ENCODE assay signal across 20 cellular contexts in the genomic region with DNA sequence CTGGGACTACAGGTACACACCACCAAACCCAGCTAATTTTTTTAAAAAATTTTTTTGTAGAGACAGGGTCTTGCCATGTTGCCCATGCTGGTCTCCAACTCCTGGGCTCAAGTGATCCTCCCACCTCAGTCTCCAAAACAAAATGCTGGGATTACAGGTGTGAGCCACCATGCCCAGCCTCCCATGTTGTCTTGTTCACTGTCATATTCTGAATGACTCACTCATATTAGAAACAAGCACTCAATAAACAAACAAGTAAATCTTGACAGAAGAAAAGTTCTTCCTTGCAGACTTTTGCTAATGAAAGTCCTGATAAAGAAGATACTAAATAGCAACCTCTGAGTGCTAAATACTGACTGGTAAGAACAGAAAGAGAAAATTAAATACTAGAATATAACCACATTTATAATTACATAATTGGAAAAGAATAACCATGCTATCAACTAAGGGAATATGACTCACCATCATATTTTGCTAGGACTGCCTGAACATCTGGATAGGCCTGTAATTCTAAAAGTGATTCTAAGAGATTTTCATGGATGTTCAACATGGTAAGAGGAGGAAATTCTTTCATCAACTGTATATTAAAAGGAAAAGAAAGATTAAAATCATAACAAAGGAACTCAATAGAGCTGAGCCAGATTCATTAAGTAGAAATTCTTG. TPM values are rescaled to one million over a fixed set of nuclear protein-coding genes. Genes with fewer than 3 reads are reported as not detected.
DNase-seq lines count a peak whose midpoint lies in the region; ATAC-seq, FAIRE-seq and TF ChIP-seq lines count a peak whose summit lies in the region.
"Had no signal": no experiment of that assay in that cellular context is flagged by ENCODE, and none has a peak within 500 bp of the region (broad histone marks: within the 10 kb centered on the region; RNA-seq: fewer than 3 reads in every experiment).

No MANE protein-coding gene starts in this region.

- no peaks in the 10 kb centered on the region for H3K27me3 ChIP-seq in K562 (ENCODE audit: control insufficient read depth in 2 of 2, insufficient read depth in 2 of 2, low read length in 2 of 2)
- no peaks in the 10 kb centered on the region for H3K27me3 ChIP-seq in small intestine (ENCODE audit: control insufficient read depth in 2 of 2, insufficient read depth in 2 of 2, low read length in 2 of 2)
- H3K27me3 ChIP-seq in thyroid gland: no peaks in the 10 kb centered on the region
- H3K27me3 ChIP-seq: BLaER1 treated with 17β-estradiol and CSF1 and Interleukin-3, amounts not matched to agents 10 nM and 100 nM had no signal

- no peak overlapping the region for H3K4me2 ChIP-seq in K562 (ENCODE audit: insufficient read depth, low read length)
- H3K4me2 ChIP-seq: BLaER1 treated with 17β-estradiol and CSF1 and Interleukin-3, amounts not matched to agents 10 nM and 100 nM; GM23338 had no signal

- no peaks in the 10 kb centered on the region for H4K20me1 ChIP-seq in K562 (replicated peaks; ENCODE audit: control insufficient read depth, insufficient read depth, low read length)
- H4K20me1 ChIP-seq: BLaER1 treated with 17β-estradiol and CSF1 and Interleukin-3, amounts not matched to agents 10 nM and 100 nM had no signal

- H3K9ac ChIP-seq in K562 (ENCODE audit: insufficient read depth in 1 of 2, low read depth in 2 of 2, low read length in 2 of 2): no peak overlapping the region
- H3K9ac ChIP-seq: BLaER1 treated with 17β-estradiol and CSF1 and Interleukin-3, amounts not matched to agents 10 nM and 100 nM had no signal

- BruUV-seq in K562 (replicated peaks; lab: Mats Ljungman, UMichigan): no TSS peak

- TF ChIP-seq POLR2A in K562 (conservative IDR thresholded peaks at IDR 0.05) (no peak), thyroid gland (IDR thresholded peaks at IDR 0.05) (no peak)

- POLR2A ChIA-PET in HEK293 (lab: Yijun Ruan, JAX): no interaction called here
- POLR2A ChIA-PET in K562 (lab: Yijun Ruan, JAX): no interaction called here

- no peak for DNase-seq in K562 (ENCODE audit: extremely low read depth in 1 of 4, low spot score in 3 of 4)
- peak; percentile 31 for DNase-seq in fibroblast of mammary gland (ENCODE audit: low read depth)
- peak; percentile 28 for DNase-seq in small intestine
- no peak for DNase-seq in thyroid gland
- DNase-seq in superior temporal gyrus (ENCODE audit: extremely low spot score): no peak
- DNase-seq: DMS 273 treated with DMSO at 0.1 percent for 48 hours, EL, Kasumi-1, NCI-H1417 treated with DMSO at 0.1 percent for 48 hours, NCI-H2029, NCI-H2171 treated with DMSO at 0.1 percent for 48 hours, NCI-H774, SIG-M5 had no signal

- no peaks in the 10 kb centered on the region for H3K4me1 ChIP-seq in HEK293 (ENCODE audit: control insufficient read depth, insufficient read depth, low read length)
- peaks cover 0 to 8% of the 10 kb centered on the region in 2 experiments; a peak in 2 of 5 replicates for H3K4me1 ChIP-seq in K562 (replicated peaks in 1 of 2; ENCODE audit: control insufficient read depth in 2 of 2, insufficient read depth in 2 of 2, low read length in 2 of 2)
- no peaks in the 10 kb centered on the region for H3K4me1 ChIP-seq in small intestine (ENCODE audit: control insufficient read depth in 2 of 2, insufficient read depth in 1 of 2, low read depth in 1 of 2, low read length in 1 of 2)
- H3K4me1 ChIP-seq in thyroid gland: no peaks in the 10 kb centered on the region
- H3K4me1 ChIP-seq: BLaER1 treated with 17β-estradiol and CSF1 and Interleukin-3, amounts not matched to agents 10 nM and 100 nM had no signal

- in situ Hi-C loops in K562 (cut with MboI): no loop called here

- H3K9me3 ChIP-seq in HEK293 (ENCODE audit: control insufficient read depth, insufficient read depth, low read depth, low read length) (no peaks in the 10 kb centered on the region), K562 (replicated peaks; ENCODE audit: control insufficient read depth, insufficient read depth, low read depth, low read length) (no peaks in the 10 kb centered on the region), small intestine (ENCODE audit: control insufficient read depth, low read depth) (no peaks in the 10 kb centered on the region), thyroid gland (no peaks in the 10 kb centered on the region)
- H3K9me3 ChIP-seq: BLaER1 treated with 17β-estradiol and CSF1 and Interleukin-3, amounts not matched to agents 10 nM and 100 nM had no signal

- CTCF ChIA-PET in HEK293 (lab: Yijun Ruan, JAX) (no interaction called here), K562 (lab: Yijun Ruan, JAX; ENCODE audit: low intra/inter-chr PET ratio) (no interaction called here)

- H3K9me1 ChIP-seq in K562 (ENCODE audit: control insufficient read depth, insufficient read depth, low read length): no peaks in the 10 kb centered on the region

- H3K36me3 ChIP-seq in HEK293 (ENCODE audit: control insufficient read depth in 2 of 2, insufficient read depth in 1 of 2, low read length in 2 of 2) (peaks cover 13 to 34% of the 10 kb centered on the region in 2 experiments; a peak in 2 of 3 replicates), K562 (ENCODE audit: control insufficient read depth, insufficient read depth, low read length) (peaks cover 13% of the 10 kb centered on the region; the same call in 1 of the 3 replicates), small intestine (ENCODE audit: control insufficient read depth in 2 of 2, insufficient read depth in 2 of 2, low read length in 2 of 2) (peaks cover 0 to 2% of the 10 kb centered on the region in 2 donors), thyroid gland (peaks cover 4 to 14% of the 10 kb centered on the region in 2 donors)

- FAIRE-seq in K562 (lab: Jason Lieb, UNC) (no peak), small intestine (lab: Jason Lieb, UNC) (peak; percentile 49)
- FAIRE-seq: HepG2, RCC 7860 had no signal

- no peak for TF ChIP-seq RAD21 in K562 (CRISPR knock-in tag; conservative IDR thresholded peaks at IDR 0.05 in 1 of 2, IDR thresholded peaks at IDR 0.05 in 1 of 2)

- no peak for ATAC-seq in K562
- no peak for ATAC-seq in GM21717 (IDR thresholded peaks at IDR 0.05; ENCODE audit: unreplicated experiment)
- no peak for ATAC-seq in GM19463 (IDR thresholded peaks at IDR 0.05; ENCODE audit: unreplicated experiment)
- ATAC-seq: GM23338, HepG2 had no signal

- H2AFZ ChIP-seq in K562 (ENCODE audit: low read depth, low read length): no peak overlapping the region
- H2AFZ ChIP-seq: GM23338 had no signal

- no peak overlapping the region for H3K4me3 ChIP-seq in HEK293 (ENCODE audit: low read depth, low read length)
- no peak overlapping the region for H3K4me3 ChIP-seq in K562
- no peak overlapping the region for H3K4me3 ChIP-seq in fibroblast of mammary gland (ENCODE audit: control insufficient read depth, low read depth, low read length)
- H3K4me3 ChIP-seq in small intestine (ENCODE audit: low read depth in 1 of 2, low read length in 2 of 2): no peak overlapping the region
- no peak overlapping the region for H3K4me3 ChIP-seq in thyroid gland (replicated peaks in 1 of 3)
- H3K4me3 ChIP-seq: BLaER1 treated with 17β-estradiol and CSF1 and Interleukin-3, amounts not matched to agents 10 nM and 100 nM; GM23338 had no signal

- H3K79me2 ChIP-seq in K562 (ENCODE audit: control insufficient read depth, insufficient read depth, low read length): no peaks in the 10 kb centered on the region

- TF ChIP-seq EP300 in K562 (IDR thresholded peaks at IDR 0.05; ENCODE audit: low read length): no peak

- TF ChIP-seq CTCF in HEK293 (tag by site-specific recombination; IDR thresholded peaks at IDR 0.05): no peak
- TF ChIP-seq CTCF in K562 (IDR thresholded peaks at IDR 0.05 in 2 of 3, conservative IDR thresholded peaks at IDR 0.05 in 1 of 3; ENCODE audit: insufficient read depth in 2 of 3, low read depth in 1 of 3, low read length in 3 of 3): no peak
- no peak for TF ChIP-seq CTCF in fibroblast of mammary gland (conservative IDR thresholded peaks at IDR 0.05; ENCODE audit: control insufficient read depth, insufficient read depth, low read depth, low read length)
- no peak for TF ChIP-seq CTCF in thyroid gland (IDR thresholded peaks at IDR 0.05)

- H3K27ac ChIP-seq in HEK293 (ENCODE audit: extremely low read depth, low read depth, low read length) (no peak overlapping the region), K562 (ENCODE audit: extremely low read depth, low read depth, low read length) (no peak overlapping the region), small intestine (ENCODE audit: low read depth in 1 of 2, low read length in 1 of 2) (no peak overlapping the region), thyroid gland (no peak overlapping the region)
- H3K27ac ChIP-seq: BLaER1 treated with 17β-estradiol and CSF1 and Interleukin-3, amounts not matched to agents 10 nM and 100 nM had no signal

- intact Hi-C loops in K562 (cut with micrococcal nuclease): no loop called here
- intact Hi-C loops in thyroid gland (cut with DNase I): no loop called here

RNA-seq across cellular contexts. Expression of gene ST7L, which starts 37.3 kb away (rescaled TPM):
- total RNA-seq in K562 (2011; cell fraction: chromatin; rRNA removed; ENCODE audit: low replicate concordance): 49.5 and 67.9 TPM in 2 replicates
- total RNA-seq in K562 (2011; cell fraction: nucleolus; rRNA removed): 38.7 and 39.0 TPM in 2 replicates
- 58.5 and 84.5 TPM in 2 replicates for total RNA-seq in K562 (2011; cell fraction: nucleoplasm; rRNA removed)
- total RNA-seq in K562 (2014; rRNA removed) (21.0 and 23.3 TPM in 2 replicates), K562 (2014; rRNA removed; fragmentation: Illumina TruSeq; extraction: Trizol) (27.7 and 28.8 TPM in 2 replicates), K562 (2015; rRNA removed; fragmentation: Illumina TruSeq; extraction: Trizol) (31.1 and 32.1 TPM in 2 replicates), K562 (2021) (18.8 and 21.7 TPM in 2 replicates), thyroid gland (10 to 100 TPM; 27.3 to 46.4 (median 44.9) TPM)
- polyA plus RNA-seq in K562 (2011; rRNA removed) (27.4 and 32.5 TPM in 2 replicates), K562 (2014; fragmentation: Illumina TruSeq; extraction: Trizol) (26.2 and 26.6 TPM in 2 replicates), K562 (2014; fragmentation: Nextera tagmentation; extraction: Ambion mirVana) (10 to 100 TPM in 1 of 2 experiments, 1 to 10 TPM in 1; 9.0 to 10.7 TPM), K562 (2014; rRNA removed) (29.4 and 39.4 TPM in 2 replicates), small intestine (10 to 100 TPM in 2 of 3 donors, 1 to 10 TPM in 1; 6.3 to 17.0 (median 10.1) TPM)
- 18.2 and 21.8 TPM in 2 replicates for polyA plus RNA-seq in K562 (2011; cell fraction: cytosol; rRNA removed)
- polyA plus RNA-seq in K562 (2011; cell fraction: nucleus; rRNA removed): 33.6 and 48.2 TPM in 2 replicates
- 22.6 and 23.3 TPM in 2 replicates for polyA plus RNA-seq in K562 (2012)
- polyA minus RNA-seq in K562 (2011; rRNA and poly(A)+ RNA removed): 25.9 and 28.5 TPM in 2 replicates
- polyA minus RNA-seq in K562 (2011; cell fraction: cytosol; rRNA and poly(A)+ RNA removed): 11.7 and 11.8 TPM in 2 replicates
- 25.8 and 33.7 TPM in 2 replicates for polyA minus RNA-seq in K562 (2011; cell fraction: nucleus; rRNA and poly(A)+ RNA removed)

RNA-seq across cellular contexts. Expression of gene CAPZA1, which starts 38.0 kb away (rescaled TPM):
- 126 and 319 TPM in 2 replicates for total RNA-seq in K562 (2011; cell fraction: chromatin; rRNA removed; ENCODE audit: low replicate concordance)
- 56.9 and 76.1 TPM in 2 replicates for total RNA-seq in K562 (2011; cell fraction: nucleolus; rRNA removed)
- 147 and 245 TPM in 2 replicates for total RNA-seq in K562 (2011; cell fraction: nucleoplasm; rRNA removed)
- total RNA-seq in K562 (2014; rRNA removed) (244 and 278 TPM in 2 replicates), K562 (2014; rRNA removed; fragmentation: Illumina TruSeq; extraction: Trizol) (306 and 352 TPM in 2 replicates), K562 (2015; rRNA removed; fragmentation: Illumina TruSeq; extraction: Trizol) (281 and 297 TPM in 2 replicates), K562 (2021) (266 and 289 TPM in 2 replicates), thyroid gland (100 to 1,000 TPM; 106 to 162 (median 130) TPM)
- polyA plus RNA-seq in K562 (2011; rRNA removed) (298 and 365 TPM in 2 replicates), K562 (2014; fragmentation: Illumina TruSeq; extraction: Trizol) (286 and 340 TPM in 2 replicates), K562 (2014; fragmentation: Nextera tagmentation; extraction: Ambion mirVana) (1,000 to 10,000 TPM in 1 of 2 experiments, 100 to 1,000 TPM in 1; 805 to 1,020 TPM), K562 (2014; rRNA removed) (234 and 237 TPM in 2 replicates), small intestine (100 to 1,000 TPM in 1 of 3 donors, 10 to 100 TPM in 2; 76.2 to 106 (median 78.4) TPM)
- polyA plus RNA-seq in K562 (2011; cell fraction: cytosol; rRNA removed): 68.7 and 164 TPM in 2 replicates
- 66.8 and 129 TPM in 2 replicates for polyA plus RNA-seq in K562 (2011; cell fraction: nucleus; rRNA removed)
- 210 and 214 TPM in 2 replicates for polyA plus RNA-seq in K562 (2012)
- polyA minus RNA-seq in K562 (2011; rRNA and poly(A)+ RNA removed): 765 and 786 TPM in 2 replicates
- 311 and 407 TPM in 2 replicates for polyA minus RNA-seq in K562 (2011; cell fraction: cytosol; rRNA and poly(A)+ RNA removed)
- polyA minus RNA-seq in K562 (2011; cell fraction: nucleus; rRNA and poly(A)+ RNA removed): 70.7 and 177 TPM in 2 replicates

Comparison
In these comparisons a context has a peak if more than half of its experiments do, and no peak if none do; other contexts are left out.
1. DNase-seq: peak in fibroblast of mammary gland (single experiment) and small intestine (single experiment); none in K562 (0 of 4), thyroid gland (0 of 2) and superior temporal gyrus (single experiment).